Comparison of ENCODE assay signal across 8 cellular contexts in genomic region chr11:118436639-118437045, GRCh38. TPM values are rescaled to one million over a fixed set of nuclear protein-coding genes. Genes with fewer than 3 reads are reported as not detected.
A peak's percentile ranks its signal among the peaks of the same experiment; 100 is the strongest.
DNase-seq lines count a peak whose midpoint lies in the region; ATAC-seq and TF ChIP-seq lines count a peak whose summit lies in the region.

No MANE protein-coding gene starts in this region.

- H3K9me3 Mint-ChIP-seq in MCF 10A (ENCODE audit: unreplicated experiment), result no peaks in the 10 kb centered on the region

- ATAC-seq in HG02588 (IDR thresholded peaks at IDR 0.05; ENCODE audit: unreplicated experiment), result peak; percentile 18

- TF ChIP-seq CTCF in GM12875 (IDR thresholded peaks at IDR 0.05; ENCODE audit: borderline replicate concordance, insufficient read depth, low read depth, low read length) (no peak), MCF 10A (IDR thresholded peaks at IDR 0.05; ENCODE audit: unreplicated experiment) (no peak)

- H3K27ac Mint-ChIP-seq in MCF 10A (ENCODE audit: low read depth, unreplicated experiment), result peak overlapping the region; percentile 71

- CTCF ChIA-PET in MCF 10A (lab: Yijun Ruan, JAX), result no interaction called here

- peak overlapping the region; percentile 93 for H3K4me3 ChIP-seq in GM12875 (ENCODE audit: low read depth, low read length)

- no peaks in the 10 kb centered on the region for H3K27me3 Mint-ChIP-seq in MCF 10A (ENCODE audit: insufficient read depth, unreplicated experiment)

- DNase-seq in RPMI7951 (ENCODE audit: low read depth), result peak; percentile 38
- DNase-seq in MCF 10A (ENCODE audit: unreplicated experiment), result peak; percentile 20
- peak; percentile 60 for DNase-seq in left kidney (ENCODE audit: low read depth, low spot score)
- DNase-seq in stimulated activated CD8-positive, alpha-beta memory T cell treated with anti-CD3 and anti-CD28 coated beads, Interleukin-7, amount 100 ng/mL, for 48 hours (ENCODE audit: extremely low read depth in 1 of 2, low read depth in 1 of 2), result peak; percentile 23 to 25
- no peak for DNase-seq in NCI-H345 treated with DMSO at 0.1 percent for 48 hours (lab: John Stamatoyannopoulos, UW; ENCODE audit: unreplicated experiment)
- DNase-seq in GDM1 (lab: John Stamatoyannopoulos, UW), result no peak

- H3K4me1 Mint-ChIP-seq in MCF 10A (ENCODE audit: insufficient read depth, unreplicated experiment), result peaks cover 40% of the 10 kb centered on the region

- no TSS peak for BruUV-seq in MCF 10A (replicated peaks; lab: Mats Ljungman, UMichigan)

- intact Hi-C loops in MCF 10A (cut with micrococcal nuclease), result loop anchor here (1.0 to 2.0 kb wide), 2 partner anchors 35 to 52 kb away; partner anchors contain the start of gene ATP5MG

- POLR2A ChIA-PET in MCF 10A (lab: Yijun Ruan, JAX), result interaction anchor here (0.7 to 3.0 kb wide), 13 partner anchors 8 to 186 kb away, joined by 3 to 78 read pairs (median 10); partner anchors contain the start of genes ATP5MG and UBE4A

- no peaks in the 10 kb centered on the region for H3K36me3 Mint-ChIP-seq in MCF 10A (ENCODE audit: insufficient read depth, unreplicated experiment)

- peak overlapping the region; percentile 96 for H3K4me3 Mint-ChIP-seq in MCF 10A (ENCODE audit: unreplicated experiment)

RNA-seq across cellular contexts. Expression of gene KMT2A, which starts 0.3 kb away (rescaled TPM):
- total RNA-seq in RPMI7951 (2014; rRNA removed; shearing (Covaris generic)), result 18.0 and 21.9 TPM in 2 replicates
- total RNA-seq in MCF 10A (2022), result 52.0 and 62.9 TPM in 2 replicates

RNA-seq across cellular contexts. Expression of gene ATP5MG, which starts 35.2 kb away (rescaled TPM):
- total RNA-seq in RPMI7951 (2014; rRNA removed; shearing (Covaris generic)), result 125 and 126 TPM in 2 replicates
- total RNA-seq in MCF 10A (2022), result 197 and 210 TPM in 2 replicates

Comparison
In these comparisons a context has a peak if more than half of its experiments do, and no peak if none do; other contexts are left out.
1. DNase-seq: peak in RPMI7951 (single experiment), MCF 10A (single experiment), left kidney (single experiment) and stimulated activated CD8-positive, alpha-beta memory T cell treated with anti-CD3 and anti-CD28 coated beads, Interleukin-7, amount 100 ng/mL, for 48 hours (2 of 2); none in NCI-H345 treated with DMSO at 0.1 percent for 48 hours (single experiment) and GDM1 (single experiment).